Comparison of ENCODE assay signal across 9 cellular contexts in the genomic region with DNA sequence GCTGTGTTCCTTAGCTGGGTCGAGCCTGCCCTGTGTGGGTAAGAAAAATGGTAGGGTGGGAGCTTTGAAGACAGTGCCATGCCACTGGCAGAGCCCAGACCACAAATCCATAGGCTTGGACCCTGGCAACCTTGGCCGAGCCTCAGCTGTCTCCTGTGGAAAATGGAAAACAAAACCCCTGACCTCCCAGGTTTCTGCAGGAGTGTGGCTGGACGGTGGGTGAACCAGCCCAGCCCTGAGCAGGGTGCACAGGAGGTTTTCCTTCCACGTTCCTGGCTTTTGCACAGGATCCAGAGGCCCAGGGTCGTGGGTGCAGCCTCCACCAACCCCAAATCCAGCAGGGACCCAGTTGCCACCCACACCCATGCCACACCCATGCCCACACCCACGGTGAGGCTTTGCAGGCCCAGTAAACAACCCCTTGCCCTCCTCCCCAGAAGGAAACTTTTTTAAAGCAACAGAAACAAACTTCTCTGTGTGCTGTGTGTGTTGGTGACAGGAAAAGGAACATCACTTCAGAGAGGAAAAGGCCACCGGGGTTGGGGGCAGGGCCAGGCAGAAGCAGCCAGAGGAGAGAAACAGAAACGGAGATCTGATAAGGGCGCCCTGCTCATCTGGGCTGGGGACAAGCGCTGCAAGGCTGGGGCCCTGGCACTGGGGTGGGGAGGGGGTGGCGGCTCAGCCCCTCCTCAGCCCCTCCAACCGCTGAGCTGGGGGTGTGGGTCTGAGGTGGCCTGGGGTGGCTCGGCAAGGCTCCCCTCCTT. TPM values are rescaled to one million over a fixed set of nuclear protein-coding genes. Genes with fewer than 3 reads are reported as not detected.
DNase-seq lines count a peak whose midpoint lies in the region; TF ChIP-seq lines count a peak whose summit lies in the region.
"Had no signal": no experiment of that assay in that cellular context is flagged by ENCODE, and none has a peak within 500 bp of the region (broad histone marks: within the 10 kb centered on the region; RNA-seq: fewer than 3 reads in every experiment).

No MANE protein-coding gene starts in this region.

- H3K27ac ChIP-seq in mesodermal cell (ENCODE audit: low read depth, low read length, severe bottlenecking), result peak overlapping the region; percentile 71

- H3K4me1 ChIP-seq in BE2C (peaks cover 32% of the 10 kb centered on the region), mesodermal cell (ENCODE audit: control insufficient read depth, insufficient read depth, low read length, poor library complexity, severe bottlenecking) (peaks cover 41% of the 10 kb centered on the region)

- H3K36me3 ChIP-seq in BE2C (no peaks in the 10 kb centered on the region), mesodermal cell (ENCODE audit: control insufficient read depth, insufficient read depth, low read length) (no peaks in the 10 kb centered on the region)

- no peak overlapping the region for H3K4me3 ChIP-seq in BE2C (ENCODE audit: low read depth, low read length)
- no peak overlapping the region for H3K4me3 ChIP-seq in NB4 (ENCODE audit: low read depth, low read length)
- no peak overlapping the region for H3K4me3 ChIP-seq in mesodermal cell (ENCODE audit: extremely low read depth, insufficient read depth, low read length, poor library complexity, severe bottlenecking)

- DNase-seq in BE2C (peak; percentile 78), NB4 (ENCODE audit: low read depth) (peak; percentile 66), germinal center (ENCODE audit: low spot score) (no peak), RPMI8226 (no peak), islet precursor cell (no peak)
- peak; percentile 68 for DNase-seq in activated effector memory CD4-positive, alpha-beta T cell treated with Interleukin-2 at 50 U/mL for 16 hours
- DNase-seq in effector CD8-positive, alpha-beta T cell (lab: John Stamatoyannopoulos, UW), result no peak
- DNase-seq: mammary epithelial cell had no signal

- H3K9me3 ChIP-seq in BE2C (no peaks in the 10 kb centered on the region), mesodermal cell (ENCODE audit: control insufficient read depth, low read length) (no peaks in the 10 kb centered on the region)

- no peak for TF ChIP-seq POLR2A in NB4 (IDR thresholded peaks at IDR 0.05; ENCODE audit: extremely low read depth, insufficient read length)

- no peaks in the 10 kb centered on the region for H3K27me3 ChIP-seq in BE2C

- TF ChIP-seq CTCF in BE2C (IDR thresholded peaks at IDR 0.05; ENCODE audit: low read depth, low read length) (no peak), NB4 (IDR thresholded peaks at IDR 0.05; ENCODE audit: low read depth, low read length) (no peak)

- 58 to 63% methylated on average over 4 to 13 of the region's 13 CpGs for WGBS in mesodermal cell (ENCODE audit: insufficient coverage in 2 of 2), 2 experiments

RNA-seq across cellular contexts. Expression of a gene that starts 20.7 kb away (rescaled TPM):
- 175 TPM for polyA plus RNA-seq in BE2C (2012; ENCODE audit: insufficient read depth, insufficient read length, low read depth)
- 53.5 TPM for polyA plus RNA-seq in mesodermal cell (2013, experiment 1 of 2)
- polyA plus RNA-seq in mesodermal cell (2013, experiment 2 of 2), result 52.9 TPM

Comparison
In these comparisons a context has a peak if more than half of its experiments do, and no peak if none do; other contexts are left out.
1. DNase-seq: peak in BE2C (single experiment), NB4 (single experiment) and activated effector memory CD4-positive, alpha-beta T cell treated with Interleukin-2 at 50 U/mL for 16 hours (single experiment); none in effector CD8-positive, alpha-beta T cell (single experiment), germinal center (single experiment), RPMI8226 (single experiment) and islet precursor cell (single experiment).